Comparison of ENCODE assay signal across 29 cellular contexts in the genomic region with DNA sequence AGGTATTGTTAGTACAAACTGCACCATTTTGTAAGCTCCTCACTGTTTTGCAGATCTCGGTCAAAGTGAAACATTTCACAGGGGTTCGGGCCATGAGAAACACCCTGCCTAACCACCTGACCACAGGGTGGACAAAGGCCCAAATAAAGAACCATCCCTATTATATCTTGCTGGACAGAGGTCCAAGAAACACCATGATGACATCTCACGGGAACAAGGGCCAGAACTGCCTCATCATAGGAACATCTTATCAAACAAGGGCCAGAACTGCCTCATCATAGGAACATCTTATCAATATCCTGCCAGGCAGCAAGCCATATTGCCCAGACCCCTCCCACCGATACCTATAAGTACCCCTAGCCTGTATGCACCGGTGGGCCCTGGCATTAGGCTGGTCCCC.
"Had no signal": no experiment of that assay in that cellular context is flagged by ENCODE, and none has a peak within 500 bp of the region (broad histone marks: within the 10 kb centered on the region; RNA-seq: fewer than 3 reads in every experiment).

No MANE protein-coding gene starts in this region.

- H3K9ac ChIP-seq: KMS-11 had no signal

- H3K4me2 ChIP-seq: KMS-11, PC-9 had no signal

- H3K4me3 ChIP-seq: PC-9, SJCRH30, SK-N-MC had no signal

- FAIRE-seq: bronchial epithelial cell, RCC 7860, TTC549 had no signal

- DNase-seq: activated CD4-positive, alpha-beta T cell treated with anti-CD3 and anti-CD28 coated beads for 36 hours; activated CD4-positive, alpha-beta T cell treated with anti-CD3 and anti-CD28 coated beads, Interleukin-2, amount 10 ng/mL, durations not matched to agents 7 days and 5 days; activated CD4-positive, alpha-beta T cell treated with anti-CD3 and anti-CD28 coated beads, Interleukin-2, amount 50 U/mL, for 48 hours; activated CD8-positive, alpha-beta T cell treated with anti-CD3 and anti-CD28 coated beads, Interleukin-2, amount 10 ng/mL, durations not matched to agents 7 days and 5 days; activated naive CD4-positive, alpha-beta T cell treated with anti-CD3 and anti-CD28 coated beads, Interleukin-2, amount 10 ng/mL, durations not matched to agents 7 days and 5 days; activated naive CD8-positive, alpha-beta T cell treated with anti-CD3 and anti-CD28 coated beads, Interleukin-2, amount 50 U/mL, for 24 hours; activated T-cell treated with anti-CD3 and anti-CD28 coated beads, Interleukin-2, amount 50 U/mL, for 24 hours; anterior cingulate cortex; MM.1S; MV-4-11; NCI-H1092; NCI-H1436 treated with DMSO at 0.1 percent for 48 hours; NCI-H187; NCI-H2029 treated with DMSO at 0.1 percent for 48 hours; NCI-H2171 treated with DMSO at 0.1 percent for 48 hours; NCI-H226; NCI-H446 treated with DMSO at 0.1 percent for 48 hours; NCI-H524 treated with DMSO at 0.1 percent for 48 hours; PC-9; SHP77; SJCRH30; T1000 had no signal

- H3K36me3 ChIP-seq: SJCRH30 had no signal

- H2AFZ ChIP-seq: PC-9 had no signal

- ATAC-seq: activated CD4-positive, alpha-beta T cell treated with anti-CD3 and anti-CD28 coated beads for 36 hours; activated CD4-positive, CD25-positive, alpha-beta regulatory T cell treated with anti-CD3 and anti-CD28 coated beads, Interleukin-2, amount 50 U/mL, for 24 hours; activated CD8-positive, alpha-beta T cell treated with anti-CD3 and anti-CD28 coated beads, Interleukin-2, amount 10 ng/mL, durations not matched to agents 7 days and 5 days; activated naive CD8-positive, alpha-beta T cell treated with anti-CD3 and anti-CD28 coated beads, Interleukin-2, amount 50 U/mL, for 24 hours had no signal

- H3K27me3 ChIP-seq: SJCRH30 had no signal

- H3K27ac ChIP-seq: KMS-11, PC-9, RWPE1, SJCRH30, SK-N-MC had no signal

- H3K9me3 ChIP-seq: SJCRH30 had no signal
